ENCODE assay signal across 20 cellular contexts in genomic region chr20:59645316-59645715, GRCh38.
DNase-seq lines count a peak whose midpoint lies in the region; ATAC-seq lines count a peak whose summit lies in the region.
"Had no signal": no experiment of that assay in that cellular context is flagged by ENCODE, and none has a peak within 500 bp of the region (broad histone marks: within the 10 kb centered on the region; RNA-seq: fewer than 3 reads in every experiment).

No MANE protein-coding gene starts in this region.

- ATAC-seq in GM18873 (IDR thresholded peaks at IDR 0.05; ENCODE audit: low FRiP score, unreplicated experiment): no peak
- no peak for ATAC-seq in activated CD4-positive, CD25-positive, alpha-beta regulatory T cell treated with anti-CD3 and anti-CD28 coated beads, Interleukin-2, amount 50 U/mL, for 24 hours
- ATAC-seq: activated CD8-positive, alpha-beta T cell treated with anti-CD3 and anti-CD28 coated beads for 36 hours; GM12878; upper lobe of right lung had no signal

- DNase-seq in Ammon's horn (ENCODE audit: low spot score) (peak; percentile 85), anterior cingulate cortex (lab: John Stamatoyannopoulos, UW) (peak in 38 of 58 donors; percentile 34 to 81 (median 54)), hippocampal formation (lab: John Stamatoyannopoulos, UW) (peak; percentile 49 to 83), pons (ENCODE audit: low spot score) (peak; percentile 70), iPS-NIHi7 (ENCODE audit: extremely low spot score) (no peak)
- no peak for DNase-seq in activated CD4-positive, alpha-beta T cell treated with anti-CD3 and anti-CD28 coated beads for 48 hours
- DNase-seq: activated CD8-positive, alpha-beta T cell treated with anti-CD3 and anti-CD28 coated beads for 36 hours; activated T-cell treated with anti-CD3 and anti-CD28 coated beads, Interleukin-2, amount 50 U/mL, for 24 hours; BE2C; HCEC 1CT; left ventricle myocardium inferior; NCI-H1694; NCI-H2171; nephron progenitor cell; NK-92 treated with Interleukin-12 subunit alpha and Interleukin-12 subunit beta, amount 100 ng/mL, for 24 hours; Right ventricle myocardium superior; upper lobe of right lung had no signal

Comparison
In these comparisons a context has a peak if more than half of its experiments do, and no peak if none do; other contexts are left out.
1. DNase-seq: peak in Ammon's horn (single experiment), anterior cingulate cortex (38 of 58), hippocampal formation (2 of 2) and pons (single experiment); none in activated CD4-positive, alpha-beta T cell treated with anti-CD3 and anti-CD28 coated beads for 48 hours (single experiment) and iPS-NIHi7 (single experiment).